7 cellular contexts compared by ENCODE assay signal in genomic region chr7:130560972-130561371, GRCh38.
DNase-seq lines count a peak whose midpoint lies in the region; ATAC-seq and TF ChIP-seq lines count a peak whose summit lies in the region.

No MANE protein-coding gene starts in this region.

- TF ChIP-seq CTCF in WERI-Rb-1 (IDR thresholded peaks at IDR 0.05; ENCODE audit: low read depth, low read length) (peak; percentile 12; the same call in 1 of the 2 replicates), dorsolateral prefrontal cortex (IDR thresholded peaks at IDR 0.05 in 54 of 56, conservative IDR thresholded peaks at IDR 0.05 in 2 of 56; ENCODE audit: low read depth in 1 of 56, partially characterized antibody in 56 of 56) (no peak)

- H3K4me3 ChIP-seq in Jurkat, Clone E6-1 (ENCODE audit: low read length), result no peak overlapping the region
- H3K4me3 ChIP-seq in WERI-Rb-1 (ENCODE audit: low read depth, low read length) (no peak overlapping the region), dorsolateral prefrontal cortex (no peak overlapping the region)

- no peak overlapping the region for H3K27ac ChIP-seq in WERI-Rb-1
- H3K27ac ChIP-seq in dorsolateral prefrontal cortex, result no peak overlapping the region

- no peaks in the 10 kb centered on the region for H3K9me3 ChIP-seq in WERI-Rb-1 (ENCODE audit: severe bottlenecking)

- peaks cover 5% of the 10 kb centered on the region for H3K36me3 ChIP-seq in WERI-Rb-1

- H3K27me3 ChIP-seq in WERI-Rb-1 (ENCODE audit: insufficient read depth, low read depth, severe bottlenecking), result no peaks in the 10 kb centered on the region
- H3K27me3 ChIP-seq in dorsolateral prefrontal cortex, result no peaks in the 10 kb centered on the region

- ATAC-seq in GM21526 (IDR thresholded peaks at IDR 0.05; ENCODE audit: low FRiP score, unreplicated experiment), result peak; percentile 85

- peak; percentile 60 for DNase-seq in GDM1 (lab: John Stamatoyannopoulos, UW)
- DNase-seq in Jurkat, Clone E6-1 (ENCODE audit: low read depth, low spot score), result peak; percentile 34
- no peak for DNase-seq in WERI-Rb-1
- DNase-seq in myocyte (ENCODE audit: low read depth), result peak; percentile 24
- DNase-seq in dorsolateral prefrontal cortex, result no peak
- DNase-seq in stimulated activated CD4-positive, alpha-beta T cell treated with anti-CD3 and anti-CD28 coated beads, Interleukin-2, amount 100 ng/mL, for 24 hours, result no peak

- intact Hi-C loops in dorsolateral prefrontal cortex (cut with DNase I), result no loop called here

Comparison
In these comparisons a context has a peak if more than half of its experiments do, and no peak if none do; other contexts are left out.
1. DNase-seq: peak in GDM1 (single experiment), Jurkat, Clone E6-1 (single experiment) and myocyte (single experiment); none in WERI-Rb-1 (single experiment), dorsolateral prefrontal cortex (0 of 10) and stimulated activated CD4-positive, alpha-beta T cell treated with anti-CD3 and anti-CD28 coated beads, Interleukin-2, amount 100 ng/mL, for 24 hours (0 of 2).